In genomic region chr5:74433255-74434123, GRCh38 we compare ENCODE assay signal across 9 cellular contexts.
A peak's percentile ranks its signal among the peaks of the same experiment; 100 is the strongest.
DNase-seq lines count a peak whose midpoint lies in the region; ATAC-seq, FAIRE-seq and TF ChIP-seq lines count a peak whose summit lies in the region.
"Had no signal": no experiment of that assay in that cellular context is flagged by ENCODE, and none has a peak within 500 bp of the region (broad histone marks: within the 10 kb centered on the region; RNA-seq: fewer than 3 reads in every experiment).

No MANE protein-coding gene starts in this region.

- WGBS in spleen, 5 donors: 14 to 22% (median 16%) methylated on average over 11 of the region's 11 CpGs

- intact Hi-C loops in left cardiac atrium (cut with DNase I) (no loop called here), spleen (cut with DNase I; ENCODE audit: low total_unique reads) (no loop called here)
- intact Hi-C loops in activated T-helper 1 cell treated with anti-CD3 and anti-CD28 coated beads, Interleukin-12 subunit alpha, Interleukin-12 subunit beta, Interleukin-2, Interleukin-4 antibody, amounts not matched to agents 30 ng/mL and 10 ng/mL and 1 ng/mL, durations not matched to agents 14 hours and 24 hours and 36 hours (cut with micrococcal nuclease): no loop called here

- no peak for TF ChIP-seq POLR2A in spleen (IDR thresholded peaks at IDR 0.05)

- peaks cover 0 to 15% (median 0%) of the 10 kb centered on the region in 9 donors for H3K9me3 Mint-ChIP-seq in naive thymus-derived CD8-positive, alpha-beta T cell
- no peaks in the 10 kb centered on the region for H3K9me3 Mint-ChIP-seq in activated T-helper 1 cell treated with anti-CD3 and anti-CD28 coated beads, Interleukin-12 subunit alpha, Interleukin-12 subunit beta, Interleukin-2, Interleukin-4 antibody, amounts not matched to agents 30 ng/mL and 10 ng/mL and 1 ng/mL, durations not matched to agents 14 hours and 24 hours and 36 hours

- POLR2A ChIA-PET in naive thymus-derived CD8-positive, alpha-beta T cell (lab: Charles Lee): no interaction called here

- H3K4me3 Mint-ChIP-seq in naive thymus-derived CD8-positive, alpha-beta T cell: peak overlapping the region in 2 of 10 donors; percentile 7 to 13
- H3K4me3 Mint-ChIP-seq in activated T-helper 1 cell treated with anti-CD3 and anti-CD28 coated beads, Interleukin-12 subunit alpha, Interleukin-12 subunit beta, Interleukin-2, Interleukin-4 antibody, amounts not matched to agents 30 ng/mL and 10 ng/mL and 1 ng/mL, durations not matched to agents 14 hours and 24 hours and 36 hours: no peak overlapping the region

- ATAC-seq in GM21367 (IDR thresholded peaks at IDR 0.05; ENCODE audit: unreplicated experiment): peak; percentile 58
- peak; percentile 60 to 91 for ATAC-seq in left cardiac atrium
- ATAC-seq in naive thymus-derived CD8-positive, alpha-beta T cell: no peak
- no peak for ATAC-seq in GM18498 (IDR thresholded peaks at IDR 0.05; ENCODE audit: unreplicated experiment)

- H3K4me3 ChIP-seq in spleen: no peak overlapping the region

- FAIRE-seq in RCC 7860 (lab: Jason Lieb, UNC): no peak

- H3K36me3 Mint-ChIP-seq in naive thymus-derived CD8-positive, alpha-beta T cell: no peaks in the 10 kb centered on the region
- H3K36me3 Mint-ChIP-seq in activated T-helper 1 cell treated with anti-CD3 and anti-CD28 coated beads, Interleukin-12 subunit alpha, Interleukin-12 subunit beta, Interleukin-2, Interleukin-4 antibody, amounts not matched to agents 30 ng/mL and 10 ng/mL and 1 ng/mL, durations not matched to agents 14 hours and 24 hours and 36 hours (ENCODE audit: low read depth): no peaks in the 10 kb centered on the region

- peaks cover 0 to 16% (median 0%) of the 10 kb centered on the region in 7 donors for H3K27me3 ChIP-seq in spleen (replicated peaks in 1 of 7)

- peaks cover 0 to 18% (median under 1%) of the 10 kb centered on the region in 4 donors for H3K4me1 Mint-ChIP-seq in naive thymus-derived CD8-positive, alpha-beta T cell
- no peaks in the 10 kb centered on the region for H3K4me1 Mint-ChIP-seq in activated T-helper 1 cell treated with anti-CD3 and anti-CD28 coated beads, Interleukin-12 subunit alpha, Interleukin-12 subunit beta, Interleukin-2, Interleukin-4 antibody, amounts not matched to agents 30 ng/mL and 10 ng/mL and 1 ng/mL, durations not matched to agents 14 hours and 24 hours and 36 hours (ENCODE audit: low read depth)

- TF ChIP-seq CTCF in spleen (IDR thresholded peaks at IDR 0.05 in 8 of 11, conservative IDR thresholded peaks at IDR 0.05 in 3 of 11): no peak

- peaks cover 11 to 35% (median 21%) of the 10 kb centered on the region in 6 donors for H3K4me1 ChIP-seq in spleen

- H3K9me3 ChIP-seq in spleen: peaks cover 0 to 6% (median 0%) of the 10 kb centered on the region in 8 donors

- H3K27me3 Mint-ChIP-seq in naive thymus-derived CD8-positive, alpha-beta T cell: peaks cover 6 to 58% (median 26%) of the 10 kb centered on the region in 5 donors
- peaks cover 9% of the 10 kb centered on the region for H3K27me3 Mint-ChIP-seq in activated T-helper 1 cell treated with anti-CD3 and anti-CD28 coated beads, Interleukin-12 subunit alpha, Interleukin-12 subunit beta, Interleukin-2, Interleukin-4 antibody, amounts not matched to agents 30 ng/mL and 10 ng/mL and 1 ng/mL, durations not matched to agents 14 hours and 24 hours and 36 hours (ENCODE audit: insufficient read depth)

- peak; percentile 10 for DNase-seq in RCC 7860 (ENCODE audit: low spot score)
- DNase-seq in left cardiac atrium: peak; percentile 41
- no peak for DNase-seq in spleen
- DNase-seq in naive thymus-derived CD8-positive, alpha-beta T cell: no peak
- DNase-seq in activated T-helper 1 cell treated with anti-CD3 and anti-CD28 coated beads, Interleukin-12 subunit alpha, Interleukin-12 subunit beta, Interleukin-2, Interleukin-4 antibody, amounts not matched to agents 30 ng/mL and 10 ng/mL and 1 ng/mL, durations not matched to agents 14 hours and 24 hours and 36 hours (ENCODE audit: low spot score): no peak
- no peak for DNase-seq in NCI-H187 (lab: John Stamatoyannopoulos, UW)
- DNase-seq: activated CD4-positive, alpha-beta T cell treated with anti-CD3 and anti-CD28 coated beads, Interleukin-2, amount 50 U/mL, for 48 hours had no signal

- H3K36me3 ChIP-seq in spleen: no peaks in the 10 kb centered on the region

- H3K27ac Mint-ChIP-seq in naive thymus-derived CD8-positive, alpha-beta T cell: peak overlapping the region in 1 of 10 donors; percentile 22
- H3K27ac Mint-ChIP-seq in activated T-helper 1 cell treated with anti-CD3 and anti-CD28 coated beads, Interleukin-12 subunit alpha, Interleukin-12 subunit beta, Interleukin-2, Interleukin-4 antibody, amounts not matched to agents 30 ng/mL and 10 ng/mL and 1 ng/mL, durations not matched to agents 14 hours and 24 hours and 36 hours: no peak overlapping the region

- peak overlapping the region in 7 of 8 donors; percentile 36 to 81 (median 55) for H3K27ac ChIP-seq in spleen

Comparison
In these comparisons a context has a peak if more than half of its experiments do, and no peak if none do; other contexts are left out.
1. ATAC-seq: peak in GM21367 (single experiment) and left cardiac atrium (2 of 2); none in naive thymus-derived CD8-positive, alpha-beta T cell (0 of 2) and GM18498 (single experiment).
2. DNase-seq: peak in RCC 7860 (single experiment) and left cardiac atrium (single experiment); none in spleen (single experiment), naive thymus-derived CD8-positive, alpha-beta T cell (0 of 10), activated T-helper 1 cell treated with anti-CD3 and anti-CD28 coated beads, Interleukin-12 subunit alpha, Interleukin-12 subunit beta, Interleukin-2, Interleukin-4 antibody, amounts not matched to agents 30 ng/mL and 10 ng/mL and 1 ng/mL, durations not matched to agents 14 hours and 24 hours and 36 hours (single experiment) and NCI-H187 (0 of 2).